Comparison of ENCODE assay signal across 8 cellular contexts in the genomic region with DNA sequence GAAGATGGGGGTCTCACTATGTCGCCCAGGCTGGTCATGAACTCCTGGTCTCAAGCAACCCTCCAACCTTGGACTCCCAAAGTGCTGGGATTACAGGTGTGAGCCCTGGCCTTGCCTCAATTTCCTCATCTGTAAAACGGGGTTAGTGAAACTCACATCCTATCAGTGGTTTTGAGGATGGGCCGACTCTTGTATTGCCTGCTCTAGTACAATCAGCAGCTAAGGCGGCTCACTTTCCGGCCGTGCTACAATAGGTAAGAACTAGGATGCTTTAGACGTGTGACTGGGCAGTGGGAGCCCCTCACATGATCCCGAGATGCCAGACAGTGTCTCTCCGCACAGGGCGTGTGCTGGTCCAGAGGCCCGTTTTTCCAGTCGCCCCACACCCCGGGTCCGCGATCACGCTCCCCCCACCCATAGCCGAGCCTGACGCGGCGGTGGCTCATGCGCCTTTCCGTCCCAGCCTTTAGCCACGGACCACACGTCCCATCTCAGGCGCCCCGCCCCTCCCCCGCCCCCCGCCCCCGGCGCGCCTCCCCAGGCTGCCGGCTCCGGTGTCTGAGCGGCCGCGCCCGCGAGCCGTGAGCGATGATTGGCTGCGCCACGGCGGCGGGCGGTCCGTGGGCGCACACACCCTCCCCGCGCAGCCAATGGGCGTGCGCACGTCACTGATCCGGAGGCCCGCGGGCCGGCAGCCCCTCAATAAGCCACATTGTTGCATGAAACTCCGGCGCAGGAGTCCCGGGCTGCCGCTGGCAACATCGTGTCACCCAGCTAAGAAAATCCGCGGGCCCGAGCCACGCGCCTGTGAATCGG. TPM values are rescaled to one million over a fixed set of nuclear protein-coding genes. Genes with fewer than 3 reads are reported as not detected.
DNase-seq lines count a peak whose midpoint lies in the region; TF ChIP-seq lines count a peak whose summit lies in the region.

Gene HK2, plus strand, starts transcription at position 710 of the 816 bp plus-strand sequence. CDS start 454 bp downstream, outside the sequence.

- H3K27ac Mint-ChIP-seq in HFFc6: peak within 1 kb of the TSS; percentile 83

- H3K4me3 Mint-ChIP-seq in HFFc6: peak within 1 kb of the TSS; percentile 98

- H3K27me3 Mint-ChIP-seq in HFFc6 (ENCODE audit: insufficient read depth): peaks cover 1% of the 10 kb centered on the region

- H3K4me1 Mint-ChIP-seq in HFFc6 (ENCODE audit: low read depth): peaks cover 54% of the 10 kb centered on the region

- H3K4me3 ChIP-seq in GM12875 (ENCODE audit: low read depth, low read length) (peak within 1 kb of the TSS; percentile 87), retinal pigment epithelial cell (ENCODE audit: low read length) (peak within 1 kb of the TSS; percentile 73)

- H3K9me3 Mint-ChIP-seq in HFFc6: no peaks in the 10 kb centered on the region

- TF ChIP-seq CTCF in GM12875 (IDR thresholded peaks at IDR 0.05; ENCODE audit: borderline replicate concordance, insufficient read depth, low read depth, low read length) (no peak), HFFc6 (IDR thresholded peaks at IDR 0.05) (no peak), retinal pigment epithelial cell (conservative IDR thresholded peaks at IDR 0.05; ENCODE audit: low read depth, low read length) (no peak)

- DNase-seq in HFFc6 (peak; percentile 73), NCI-H1048 (lab: John Stamatoyannopoulos, UW) (peak; percentile 78), anterior cingulate cortex (lab: John Stamatoyannopoulos, UW) (peak in 49 of 58 donors; percentile 18 to 86 (median 57)), hepatic stellate cell (ENCODE audit: low spot score) (peak; percentile 99), retinal pigment epithelial cell (ENCODE audit: low read depth) (peak; percentile 58), A172 (ENCODE audit: low spot score) (no peak)

- peaks cover 6% of the 10 kb centered on the region for H3K36me3 Mint-ChIP-seq in HFFc6 (ENCODE audit: low read depth)

- intact Hi-C loops in T-helper 2 cell treated with Interferon-gamma antibody and Interleukin-4, amounts not matched to agents 100 ng/mL and 5 ng/mL, for 36 hours (cut with micrococcal nuclease): loop anchor here (2.0 to 10.0 kb wide), 5 partner anchors 125 to 1449 kb away; partner anchors contain the start of genes ALMS1, DOK1, LOXL3 and PCGF1

RNA-seq across cellular contexts. Expression of gene HK2, which starts in this region (rescaled TPM):
- 10 to 100 TPM; 26.2 to 51.3 (median 28.4) TPM for total RNA-seq in HFFc6 (2021; fragmentation: NEBNext Ultra II Directional; extraction: Animal tissue kit (Norgen Biotek cat#: 25700))
- total RNA-seq in T-helper 2 cell treated with Interferon-gamma antibody and Interleukin-4, amounts not matched to agents 100 ng/mL and 5 ng/mL, for 36 hours: 34.2 and 37.0 TPM in 2 replicates
- 0.09 and 1.0 TPM in 2 replicates for total RNA-seq in A172 (2014; rRNA removed; shearing (Covaris generic))

Comparison
In these comparisons a context has a peak if more than half of its experiments do, and no peak if none do; other contexts are left out.
1. RNA of gene HK2 (total RNA-seq): 34.2 to 37.0 TPM in T-helper 2 cell treated with Interferon-gamma antibody and Interleukin-4, amounts not matched to agents 100 ng/mL and 5 ng/mL, for 36 hours and 26.2 to 51.3 TPM in HFFc6; 0.09 to 1.0 TPM in A172; every median in the first group is over 10 times any median in the second.